Comparison of ENCODE assay signal across 1 cellular context in the genomic region with DNA sequence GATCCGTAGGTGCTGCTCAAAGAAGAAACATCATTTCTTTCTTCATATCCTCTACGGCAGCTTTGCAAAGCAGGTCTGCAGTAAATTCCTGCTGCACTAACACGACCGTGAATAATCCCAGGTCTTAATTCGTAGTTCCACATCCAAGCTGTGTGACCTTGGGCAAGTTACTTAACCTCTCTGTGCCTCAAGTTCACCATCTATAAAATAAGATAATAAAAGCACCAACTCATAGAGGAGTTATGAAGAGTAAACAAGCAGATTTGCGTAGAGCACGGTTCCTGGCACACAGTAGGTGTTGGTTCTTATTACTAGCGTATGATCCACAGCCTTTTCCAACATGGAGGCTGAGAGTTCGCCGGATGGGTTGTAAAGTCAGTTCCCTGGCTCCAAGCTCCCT.
TF ChIP-seq lines count a peak whose summit lies in the region.

No MANE protein-coding gene starts in this region.

TF ChIP-seq in IMR-90, 13 proteins besides CTCF, POLR2A, EP300 and RAD21:
- TF ChIP-seq RCOR1 (IDR thresholded peaks at IDR 0.05; ENCODE audit: insufficient replicate concordance, low read length) (peak; percentile 55), FOS (IDR thresholded peaks at IDR 0.05; ENCODE audit: low read depth, low read length) (no peak)
